10 cellular contexts compared by ENCODE assay signal in genomic region chr2:185279999-185280398, GRCh38.
DNase-seq lines count a peak whose midpoint lies in the region; ATAC-seq, FAIRE-seq and TF ChIP-seq lines count a peak whose summit lies in the region.
"Had no signal": no experiment of that assay in that cellular context is flagged by ENCODE, and none has a peak within 500 bp of the region (broad histone marks: within the 10 kb centered on the region; RNA-seq: fewer than 3 reads in every experiment).

No MANE protein-coding gene starts in this region.

- no peak overlapping the region for H3K27ac ChIP-seq in hepatocyte
- no peak overlapping the region for H3K27ac ChIP-seq in suprapubic skin
- H3K27ac ChIP-seq in coronary artery: no peak overlapping the region

- H2AFZ ChIP-seq in hepatocyte: no peak overlapping the region

- H3K27me3 ChIP-seq in hepatocyte: no peaks in the 10 kb centered on the region
- no peaks in the 10 kb centered on the region for H3K27me3 ChIP-seq in suprapubic skin

- H4K20me1 ChIP-seq in hepatocyte (ENCODE audit: insufficient read depth, poor library complexity, severe bottlenecking): no peaks in the 10 kb centered on the region

- H3K4me3 ChIP-seq in hepatocyte (no peak overlapping the region), suprapubic skin (no peak overlapping the region), coronary artery (no peak overlapping the region)

- no peaks in the 10 kb centered on the region for H3K9me2 ChIP-seq in hepatocyte (replicated peaks; ENCODE audit: insufficient read depth)

- no peak for TF ChIP-seq EP300 in suprapubic skin (IDR thresholded peaks at IDR 0.05)

- peak; percentile 71 for TF ChIP-seq CTCF in D721Med (IDR thresholded peaks at IDR 0.05; ENCODE audit: insufficient read depth, missing control alignments)
- TF ChIP-seq CTCF in hepatocyte (IDR thresholded peaks at IDR 0.05; ENCODE audit: poor library complexity): peak; percentile 74
- no peak for TF ChIP-seq CTCF in suprapubic skin (IDR thresholded peaks at IDR 0.05)
- TF ChIP-seq CTCF in coronary artery (IDR thresholded peaks at IDR 0.05): no peak

- DNase-seq in D721Med (ENCODE audit: insufficient read length, low spot score) (no peak), HCEC 1CT (peak; percentile 33), SKM-1 (lab: John Stamatoyannopoulos, UW; ENCODE audit: unreplicated experiment) (peak; percentile 14), hepatocyte (ENCODE audit: low spot score) (no peak), suprapubic skin (ENCODE audit: low spot score in 2 of 2) (no peak), coronary artery (ENCODE audit: low spot score) (no peak)
- DNase-seq in stimulated activated CD4-positive, alpha-beta T cell treated with anti-CD3 and anti-CD28 coated beads, Interleukin-4, amount 100 ng/mL, for 1 hour: no peak
- DNase-seq: activated T-cell treated with anti-CD3 and anti-CD28 coated beads, Interleukin-2, amount 50 U/mL, for 72 hours; immature natural killer cell had no signal

- no peak overlapping the region for H3K4me2 ChIP-seq in hepatocyte

- peak; percentile 53 for FAIRE-seq in D721Med (lab: Jason Lieb, UNC)

- no peak for TF ChIP-seq POLR2A in suprapubic skin (IDR thresholded peaks at IDR 0.05)

- no peaks in the 10 kb centered on the region for H3K79me2 ChIP-seq in hepatocyte

- H3K9me3 ChIP-seq in hepatocyte (ENCODE audit: low read depth) (no peaks in the 10 kb centered on the region), suprapubic skin (no peaks in the 10 kb centered on the region)

- H3K4me1 ChIP-seq in hepatocyte (ENCODE audit: insufficient read depth) (no peaks in the 10 kb centered on the region), suprapubic skin (no peaks in the 10 kb centered on the region)

- no peaks in the 10 kb centered on the region for H3K36me3 ChIP-seq in hepatocyte (replicated peaks; ENCODE audit: insufficient read depth, low read depth)
- H3K36me3 ChIP-seq in suprapubic skin: no peaks in the 10 kb centered on the region

- ATAC-seq in HG02884 (IDR thresholded peaks at IDR 0.05; ENCODE audit: unreplicated experiment): no peak
- ATAC-seq: activated T-cell treated with anti-CD3 and anti-CD28 coated beads, Interleukin-2, amount 50 U/mL, for 72 hours had no signal

Comparison
In these comparisons a context has a peak if more than half of its experiments do, and no peak if none do; other contexts are left out.
1. DNase-seq: peak in HCEC 1CT (single experiment) and SKM-1 (single experiment); none in D721Med (single experiment), hepatocyte (single experiment), suprapubic skin (0 of 2), coronary artery (single experiment) and stimulated activated CD4-positive, alpha-beta T cell treated with anti-CD3 and anti-CD28 coated beads, Interleukin-4, amount 100 ng/mL, for 1 hour (single experiment).
2. CTCF ChIP-seq: peak in D721Med (single experiment) and hepatocyte (single experiment); none in suprapubic skin (0 of 2) and coronary artery (single experiment).